9 cellular contexts compared by ENCODE assay signal in the genomic region with DNA sequence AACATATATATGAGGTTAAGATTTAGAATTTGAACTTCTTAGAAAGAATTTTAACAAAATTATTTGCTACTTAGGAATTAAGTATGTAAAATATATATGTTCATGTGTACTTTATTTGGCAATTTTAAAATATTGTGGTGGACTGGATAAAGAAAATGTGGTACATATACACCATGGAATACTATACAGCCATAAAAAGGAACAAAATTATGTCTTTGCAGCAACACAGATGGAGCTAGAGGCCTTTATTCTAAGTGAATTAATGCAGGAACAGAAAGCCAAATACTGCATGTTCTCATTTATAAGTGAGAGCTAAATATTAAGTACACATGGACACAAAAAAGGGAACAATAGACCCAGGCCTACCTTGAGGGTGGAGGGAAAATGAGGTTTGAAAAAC.
"Had no signal": no experiment of that assay in that cellular context is flagged by ENCODE, and none has a peak within 500 bp of the region (broad histone marks: within the 10 kb centered on the region; RNA-seq: fewer than 3 reads in every experiment).

No MANE protein-coding gene starts in this region.

- H3K27ac ChIP-seq: GM23248 had no signal

- H3K4me1 ChIP-seq: HAP-1 had no signal

- H2AFZ ChIP-seq: GM23248, GM23338 had no signal

- ATAC-seq: GM23338, HCT116 had no signal

- H3K4me2 ChIP-seq: GM23338 had no signal

- DNase-seq: GM23248, GOT3, H7, H9, HCEC 1CT, HFFc6 had no signal

- H3K4me3 ChIP-seq: GM23248, GM23338, HAP-1 had no signal

- H3K36me3 ChIP-seq: HAP-1 had no signal

- H3K9ac ChIP-seq: GM23248 had no signal
